ENCODE assay signal across 13 cellular contexts in genomic region chr2:148615446-148615845, GRCh38. TPM values are rescaled to one million over a fixed set of nuclear protein-coding genes. Genes with fewer than 3 reads are reported as not detected.
DNase-seq lines count a peak whose midpoint lies in the region; ATAC-seq and TF ChIP-seq lines count a peak whose summit lies in the region.
"Had no signal": no experiment of that assay in that cellular context is flagged by ENCODE, and none has a peak within 500 bp of the region (broad histone marks: within the 10 kb centered on the region; RNA-seq: fewer than 3 reads in every experiment).

No MANE protein-coding gene starts in this region.

- no peaks in the 10 kb centered on the region for H3K27me3 Mint-ChIP-seq in chondrocyte (ENCODE audit: low read depth)

- no peak overlapping the region for H3K4me3 Mint-ChIP-seq in chondrocyte (ENCODE audit: unreplicated experiment)

- H3K27ac ChIP-seq in mesendoderm (ENCODE audit: low read depth, low read length) (peak overlapping the region; percentile 53), uterus (peak overlapping the region; percentile 56 to 74)

- H3K9ac ChIP-seq in mesendoderm (ENCODE audit: low read length) = no peak overlapping the region

- no peak overlapping the region for H2AK5ac ChIP-seq in mesendoderm (ENCODE audit: low read length)

- H4K5ac ChIP-seq in mesendoderm (ENCODE audit: low read length) = no peak overlapping the region

- H3K4ac ChIP-seq in mesendoderm (ENCODE audit: low read depth, low read length) = peak overlapping the region; percentile 96

- H3K27ac Mint-ChIP-seq in chondrocyte (ENCODE audit: unreplicated experiment) = peak overlapping the region; percentile 60

- H3K56ac ChIP-seq in mesendoderm (ENCODE audit: low read length) = peak overlapping the region; percentile 26

- peak overlapping the region; percentile 88 for H3K18ac ChIP-seq in mesendoderm (ENCODE audit: low read length)

- H3K23ac ChIP-seq in mesendoderm (ENCODE audit: low read length) = no peak overlapping the region

- no peaks in the 10 kb centered on the region for H3K36me3 ChIP-seq in mesendoderm (ENCODE audit: control insufficient read depth, insufficient read depth, low read length)
- H3K36me3 ChIP-seq in uterus = no peaks in the 10 kb centered on the region
- H3K36me3 ChIP-seq: pancreas had no signal

- H3K4me2 ChIP-seq in mesendoderm (ENCODE audit: low read length) = no peak overlapping the region

- H3K79me1 ChIP-seq in mesendoderm (ENCODE audit: low read length) = no peaks in the 10 kb centered on the region

- H4K8ac ChIP-seq in mesendoderm (ENCODE audit: low read depth, low read length) = no peak overlapping the region

- no CpG with 5 or more reads among the region's 3 CpGs for WGBS in mesendoderm (ENCODE audit: extremely low coverage, insufficient coverage, low lambda C conversion rate)

- H2BK5ac ChIP-seq in mesendoderm (ENCODE audit: low read length) = no peak overlapping the region

- peak overlapping the region; percentile 94 for H2BK15ac ChIP-seq in mesendoderm (replicated peaks; ENCODE audit: low read depth)

- peaks cover 28% of the 10 kb centered on the region for H3K4me1 Mint-ChIP-seq in chondrocyte (ENCODE audit: low read depth)

- H2BK120ac ChIP-seq in mesendoderm (ENCODE audit: low read depth, low read length) = peak overlapping the region; percentile 46

- no peak for TF ChIP-seq POLR2A in uterus (IDR thresholded peaks at IDR 0.05)

- DNase-seq in Right ventricle myocardium superior = no peak
- DNase-seq in cardiac septum (ENCODE audit: low spot score) = no peak
- DNase-seq in chondrocyte (ENCODE audit: low spot score) = no peak
- DNase-seq in mesendoderm = peak; percentile 87
- no peak for DNase-seq in uterus
- DNase-seq in kidney glomerular epithelial cell (lab: John Stamatoyannopoulos, UW) = no peak
- DNase-seq in activated CD4-positive, alpha-beta T cell treated with anti-CD3 and anti-CD28 coated beads for 4 hours = no peak
- DNase-seq: activated T-cell treated with anti-CD3 and anti-CD28 coated beads for 4 hours; Karpas-422; NCI-H2171 treated with DMSO at 0.1 percent for 48 hours; stimulated activated CD4-positive, alpha-beta T cell treated with anti-CD3 and anti-CD28 coated beads, Interleukin-2, amount 100 ng/mL, for 24 hours had no signal

- H3K4me3 ChIP-seq in mesendoderm (ENCODE audit: low read length) = no peak overlapping the region
- no peak overlapping the region for H3K4me3 ChIP-seq in uterus
- H3K4me3 ChIP-seq: pancreas had no signal

- H3K9me3 ChIP-seq in uterus = no peaks in the 10 kb centered on the region
- H3K9me3 ChIP-seq: pancreas had no signal

- ATAC-seq in Right ventricle myocardium superior (ENCODE audit: poor library complexity) (peak; percentile 18), HG03378 (IDR thresholded peaks at IDR 0.05; ENCODE audit: unreplicated experiment) (no peak)

- H3K27me3 ChIP-seq in mesendoderm (ENCODE audit: insufficient read depth, low read length, poor library complexity) = no peaks in the 10 kb centered on the region
- H3K27me3 ChIP-seq in uterus = no peaks in the 10 kb centered on the region
- H3K27me3 ChIP-seq: pancreas had no signal

- TF ChIP-seq CTCF in chondrocyte (IDR thresholded peaks at IDR 0.05) = no peak
- TF ChIP-seq CTCF in uterus (IDR thresholded peaks at IDR 0.05) = no peak

- no peaks in the 10 kb centered on the region for H3K9me3 Mint-ChIP-seq in chondrocyte (ENCODE audit: low read depth)

- intact Hi-C loops in Right ventricle myocardium superior (cut with DNase I) (no loop called here), cardiac septum (cut with DNase I) (loop anchor here (1.0 kb wide), 1 partner anchor 30 kb away; no protein-coding TSS in a partner anchor), uterus (cut with DNase I; ENCODE audit: low total_unique reads) (no loop called here)

- H3K4me1 ChIP-seq in mesendoderm (ENCODE audit: control insufficient read depth, low read depth, low read length) = peaks cover 11% of the 10 kb centered on the region
- peaks cover 0 to 10% of the 10 kb centered on the region in 2 donors for H3K4me1 ChIP-seq in uterus
- H3K4me1 ChIP-seq: pancreas had no signal

- no peaks in the 10 kb centered on the region for H3K79me2 ChIP-seq in mesendoderm (ENCODE audit: control insufficient read depth, insufficient read depth, low read length)

- no peaks in the 10 kb centered on the region for H3K36me3 Mint-ChIP-seq in chondrocyte (ENCODE audit: low read depth)

RNA-seq across cellular contexts. Expression of gene EPC2, which starts 29.1 kb away (rescaled TPM):
- 18.5 TPM for total RNA-seq in Right ventricle myocardium superior
- 27.5 TPM for total RNA-seq in cardiac septum
- total RNA-seq in chondrocyte = 23.2 to 29.3 TPM (median 23.8 TPM) in 3 replicates
- 22.2 TPM for polyA plus RNA-seq in mesendoderm (2013, experiment 1 of 2)
- polyA plus RNA-seq in mesendoderm (2013, experiment 2 of 2) = 22.5 TPM
- 10 to 100 TPM; 14.3 to 71.4 (median 33.8) TPM for total RNA-seq in uterus
